In the genomic region with DNA sequence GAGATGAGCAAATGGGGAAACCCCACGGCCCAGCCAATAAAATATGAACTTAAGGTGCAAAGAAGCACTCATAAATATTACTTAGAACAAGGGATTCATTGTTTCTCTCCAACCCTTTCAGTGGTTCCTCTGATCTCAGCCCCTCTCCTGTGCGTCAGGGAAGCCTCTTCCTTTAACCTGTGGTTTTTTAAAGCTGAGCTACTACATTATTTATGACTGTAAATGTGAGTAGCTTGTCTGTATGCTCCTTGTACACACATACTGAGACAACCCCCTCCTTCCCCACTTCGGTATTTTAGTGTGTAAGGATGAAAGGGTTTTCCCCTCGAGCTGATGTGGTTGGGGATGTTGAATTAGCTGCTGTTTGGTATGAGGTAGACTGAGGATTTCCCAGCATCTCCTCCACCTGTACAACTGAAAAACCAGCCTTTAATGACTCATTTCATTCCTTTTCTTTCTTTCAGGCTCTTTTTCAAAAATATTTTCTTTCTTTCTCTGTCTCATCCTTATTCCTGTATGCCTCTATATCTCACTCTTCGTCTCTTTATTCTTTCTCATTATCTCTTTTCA, we compare ENCODE assay signal across 9 cellular contexts. TPM values are rescaled to one million over a fixed set of nuclear protein-coding genes. Genes with fewer than 3 reads are reported as not detected.
A peak's percentile ranks its signal among the peaks of the same experiment; 100 is the strongest.
DNase-seq lines count a peak whose midpoint lies in the region; ATAC-seq and TF ChIP-seq lines count a peak whose summit lies in the region.
"Had no signal": no experiment of that assay in that cellular context is flagged by ENCODE, and none has a peak within 500 bp of the region (broad histone marks: within the 10 kb centered on the region; RNA-seq: fewer than 3 reads in every experiment).

No MANE protein-coding gene starts in this region.

- H3K4me3 Mint-ChIP-seq in endodermal cell: no peak overlapping the region
- H3K4me3 Mint-ChIP-seq: dendritic cell treated with granulocyte-macrophage colony-stimulating factor and Interleukin-4, amounts not matched to agents 40 ng/mL and 50 ng/mL, for 4 days had no signal

- H4K20me1 ChIP-seq in Karpas-422 (ENCODE audit: insufficient read depth, low read depth, low read length): no peaks in the 10 kb centered on the region

- no peak overlapping the region for H2AFZ ChIP-seq in Karpas-422 (ENCODE audit: low read length)

- peak overlapping the region; percentile 30 for H3K27ac ChIP-seq in endodermal cell (ENCODE audit: low read depth, low read length)
- H3K27ac ChIP-seq in Karpas-422 (ENCODE audit: low read length): no peak overlapping the region

- H3K9me3 ChIP-seq in endodermal cell (ENCODE audit: control insufficient read depth, low read length) (no peaks in the 10 kb centered on the region), Karpas-422 (ENCODE audit: low read length) (no peaks in the 10 kb centered on the region)

- DNase-seq in endodermal cell (no peak), iPS-NIHi7 (ENCODE audit: extremely low spot score) (no peak), NAMALWA (ENCODE audit: low spot score) (no peak), Karpas-422 (no peak), cerebellar nuclear complex (lab: John Stamatoyannopoulos, UW) (no peak)

- H3K4me1 Mint-ChIP-seq in endodermal cell: peaks cover 3% of the 10 kb centered on the region

- no peak overlapping the region for H3K4me2 ChIP-seq in Karpas-422 (ENCODE audit: low read depth, low read length, poor library complexity, severe bottlenecking)

- H3K27me3 Mint-ChIP-seq in endodermal cell (ENCODE audit: insufficient read depth): no peaks in the 10 kb centered on the region
- H3K27me3 Mint-ChIP-seq: dendritic cell treated with granulocyte-macrophage colony-stimulating factor and Interleukin-4, amounts not matched to agents 40 ng/mL and 50 ng/mL, for 4 days had no signal

- H3K79me2 ChIP-seq in Karpas-422 (ENCODE audit: low read length): no peaks in the 10 kb centered on the region

- no peaks in the 10 kb centered on the region for H3K27me3 ChIP-seq in endodermal cell (ENCODE audit: control insufficient read depth, insufficient read depth, low read length, poor library complexity, severe bottlenecking)
- no peaks in the 10 kb centered on the region for H3K27me3 ChIP-seq in Karpas-422 (ENCODE audit: low read length)

- ATAC-seq in GM18499 (IDR thresholded peaks at IDR 0.05; ENCODE audit: insufficient read depth, unreplicated experiment): peak; percentile 97
- peak; percentile 96 for ATAC-seq in GM21526 (IDR thresholded peaks at IDR 0.05; ENCODE audit: low FRiP score, unreplicated experiment)
- peak; percentile 96 for ATAC-seq in HG03565 (IDR thresholded peaks at IDR 0.05; ENCODE audit: unreplicated experiment)

- no peak overlapping the region for H3K27ac Mint-ChIP-seq in endodermal cell
- H3K27ac Mint-ChIP-seq: dendritic cell treated with granulocyte-macrophage colony-stimulating factor and Interleukin-4, amounts not matched to agents 40 ng/mL and 50 ng/mL, for 4 days had no signal

- H3K9ac ChIP-seq in endodermal cell (ENCODE audit: extremely low read depth, low read length, poor library complexity, severe bottlenecking) (no peak overlapping the region), Karpas-422 (ENCODE audit: low read length) (no peak overlapping the region)

- H3K4me1 ChIP-seq in endodermal cell (ENCODE audit: control insufficient read depth, insufficient read depth, low read length): no peaks in the 10 kb centered on the region
- H3K4me1 ChIP-seq in Karpas-422 (ENCODE audit: low read length): no peaks in the 10 kb centered on the region

- H3K36me3 ChIP-seq in endodermal cell (ENCODE audit: control insufficient read depth, insufficient read depth, low read length): no peaks in the 10 kb centered on the region
- H3K36me3 ChIP-seq in Karpas-422 (ENCODE audit: insufficient read depth, low read length): no peaks in the 10 kb centered on the region

- H3K36me3 Mint-ChIP-seq in endodermal cell (ENCODE audit: low read depth): no peaks in the 10 kb centered on the region

- H3K4me3 ChIP-seq in endodermal cell (ENCODE audit: low read length) (no peak overlapping the region), Karpas-422 (ENCODE audit: low read length) (no peak overlapping the region)

- TF ChIP-seq CTCF in endodermal cell (conservative IDR thresholded peaks at IDR 0.05): no peak

- WGBS in endodermal cell (ENCODE audit: insufficient coverage in 1 of 2, insufficient read length in 1 of 2), 2 experiments: 86% methylated on average over 2 of the region's 5 CpGs; no CpG with 5 or more reads in 1 of the 2 experiments

- H3K9me2 ChIP-seq in Karpas-422 (replicated peaks; ENCODE audit: insufficient read depth, low read length): no peaks in the 10 kb centered on the region

- H3K9me3 Mint-ChIP-seq in endodermal cell: no peaks in the 10 kb centered on the region
- H3K9me3 Mint-ChIP-seq: dendritic cell treated with granulocyte-macrophage colony-stimulating factor and Interleukin-4, amounts not matched to agents 40 ng/mL and 50 ng/mL, for 4 days had no signal

RNA-seq across cellular contexts. Expression of a gene that starts 6.4 kb away (rescaled TPM):
- total RNA-seq in endodermal cell: under 1 TPM; 0.73 to 0.84 TPM
- polyA plus RNA-seq in endodermal cell (2013, experiment 1 of 2): 21.6 TPM
- polyA plus RNA-seq in endodermal cell (2013, experiment 2 of 2): 21.9 TPM
- not detected in 2 replicates for total RNA-seq in Karpas-422 (2014; rRNA removed; shearing (Covaris generic); ENCODE audit: low replicate concordance)
